In genomic region chr12:1380171-1380974, GRCh38 we compare ENCODE assay signal across 27 cellular contexts.
"Had no signal": no experiment of that assay in that cellular context is flagged by ENCODE, and none has a peak within 500 bp of the region (broad histone marks: within the 10 kb centered on the region; RNA-seq: fewer than 3 reads in every experiment).

No MANE protein-coding gene starts in this region.

- H3K4me2 ChIP-seq: smooth muscle cell had no signal

- H3K36me3 Mint-ChIP-seq: activated CD8-positive, alpha-beta memory T cell treated with anti-CD3 and anti-CD28 coated beads, Interleukin-2, amount 10 ng/mL, durations not matched to agents 7 days and 5 days had no signal

- H3K4me1 ChIP-seq: lower lobe of right lung, testis, vagina had no signal

- H3K27me3 ChIP-seq: heart right ventricle, sigmoid colon, testis, vagina had no signal

- H3K27ac ChIP-seq: epithelial cell of prostate, heart right ventricle, lower lobe of right lung, sigmoid colon, testis, vagina, VCaP had no signal

- H3K27ac Mint-ChIP-seq: activated CD4-positive, alpha-beta T cell treated with anti-CD3 and anti-CD28 coated beads, Interleukin-2, amount 10 ng/mL, durations not matched to agents 7 days and 5 days; activated CD8-positive, alpha-beta memory T cell treated with anti-CD3 and anti-CD28 coated beads, Interleukin-2, amount 10 ng/mL, durations not matched to agents 7 days and 5 days; activated CD8-positive, alpha-beta T cell treated with anti-CD3 and anti-CD28 coated beads for 36 hours; activated naive CD8-positive, alpha-beta T cell treated with anti-CD3 and anti-CD28 coated beads, Interleukin-2, amount 50 U/mL, for 24 hours; activated T-helper 1 cell treated with anti-CD3 and anti-CD28 coated beads, Interleukin-12 subunit alpha, Interleukin-12 subunit beta, Interleukin-2, Interleukin-4 antibody, amounts not matched to agents 30 ng/mL and 10 ng/mL and 1 ng/mL, durations not matched to agents 14 hours and 24 hours and 36 hours; progenitor cell of endocrine pancreas; stimulated activated naive B cell treated with anti-CD40 and anti-IgM and Interleukin-4, amounts not matched to agents 10 μg/mL and 1 μg/mL and 100 μg/mL, for 72 hours; type B pancreatic cell had no signal

- H3K9me3 Mint-ChIP-seq: activated CD4-positive, alpha-beta T cell treated with anti-CD3 and anti-CD28 coated beads, Interleukin-2, amount 10 ng/mL, durations not matched to agents 7 days and 5 days; activated CD8-positive, alpha-beta T cell treated with anti-CD3 and anti-CD28 coated beads for 36 hours; activated naive CD8-positive, alpha-beta T cell treated with anti-CD3 and anti-CD28 coated beads, Interleukin-2, amount 50 U/mL, for 24 hours; activated T-helper 1 cell treated with anti-CD3 and anti-CD28 coated beads, Interleukin-12 subunit alpha, Interleukin-12 subunit beta, Interleukin-2, Interleukin-4 antibody, amounts not matched to agents 30 ng/mL and 10 ng/mL and 1 ng/mL, durations not matched to agents 14 hours and 24 hours and 36 hours; naive B cell; stimulated activated naive B cell treated with anti-CD40 and anti-IgM and Interleukin-4, amounts not matched to agents 10 μg/mL and 1 μg/mL and 100 μg/mL, for 72 hours; type B pancreatic cell had no signal

- DNase-seq: activated CD4-positive, alpha-beta T cell treated with anti-CD3 and anti-CD28 coated beads, Interleukin-2, amount 10 ng/mL, durations not matched to agents 7 days and 5 days; activated CD4-positive, CD25-positive, alpha-beta regulatory T cell treated with anti-CD3 and anti-CD28 coated beads, Interleukin-2, amount 50 U/mL, for 72 hours; activated CD8-positive, alpha-beta memory T cell treated with anti-CD3 and anti-CD28 coated beads, Interleukin-2, amount 10 ng/mL, durations not matched to agents 7 days and 5 days; activated CD8-positive, alpha-beta T cell treated with anti-CD3 and anti-CD28 coated beads for 36 hours; activated gamma-delta T cell; activated naive CD4-positive, alpha-beta T cell treated with anti-CD3 and anti-CD28 coated beads, Interleukin-2, amount 50 U/mL, for 16 hours; activated naive CD8-positive, alpha-beta T cell treated with anti-CD3 and anti-CD28 coated beads, Interleukin-2, amount 50 U/mL, for 24 hours; activated T-cell treated with anti-CD3 and anti-CD28 coated beads for 4 hours; heart right ventricle; lower lobe of right lung; mesendoderm; mucosa of descending colon; naive B cell; retina; sigmoid colon; stimulated activated CD4-positive, alpha-beta T cell treated with anti-CD3 and anti-CD28 coated beads, Interleukin-15, amount 100 ng/mL, for 24 hours; stimulated activated CD8-positive, alpha-beta memory T cell treated with anti-CD3 and anti-CD28 coated beads, Interleukin-4, amount 100 ng/mL, for 48 hours; stimulated activated naive B cell treated with anti-CD40 and anti-IgM and Interleukin-4, amounts not matched to agents 10 μg/mL and 1 μg/mL and 100 μg/mL, for 72 hours; T1000; testis had no signal

- ATAC-seq: activated CD8-positive, alpha-beta memory T cell treated with anti-CD3 and anti-CD28 coated beads, Interleukin-2, amount 10 ng/mL, durations not matched to agents 7 days and 5 days; activated CD8-positive, alpha-beta T cell treated with anti-CD3 and anti-CD28 coated beads for 36 hours; activated naive CD8-positive, alpha-beta T cell treated with anti-CD3 and anti-CD28 coated beads, Interleukin-2, amount 50 U/mL, for 24 hours; heart right ventricle; lower lobe of right lung; mucosa of descending colon; stimulated activated naive B cell treated with anti-CD40 and anti-IgM and Interleukin-4, amounts not matched to agents 10 μg/mL and 1 μg/mL and 100 μg/mL, for 72 hours had no signal

- H3K9me3 ChIP-seq: heart right ventricle, lower lobe of right lung, mucosa of descending colon, sigmoid colon, testis, vagina had no signal

- H3K4me1 Mint-ChIP-seq: activated CD4-positive, alpha-beta T cell treated with anti-CD3 and anti-CD28 coated beads, Interleukin-2, amount 10 ng/mL, durations not matched to agents 7 days and 5 days; activated CD8-positive, alpha-beta memory T cell treated with anti-CD3 and anti-CD28 coated beads, Interleukin-2, amount 10 ng/mL, durations not matched to agents 7 days and 5 days; activated naive CD8-positive, alpha-beta T cell treated with anti-CD3 and anti-CD28 coated beads, Interleukin-2, amount 50 U/mL, for 24 hours; naive B cell; stimulated activated naive B cell treated with anti-CD40 and anti-IgM and Interleukin-4, amounts not matched to agents 10 μg/mL and 1 μg/mL and 100 μg/mL, for 72 hours had no signal

- H3K27me3 Mint-ChIP-seq: activated CD4-positive, alpha-beta T cell treated with anti-CD3 and anti-CD28 coated beads, Interleukin-2, amount 10 ng/mL, durations not matched to agents 7 days and 5 days; activated CD8-positive, alpha-beta memory T cell treated with anti-CD3 and anti-CD28 coated beads, Interleukin-2, amount 10 ng/mL, durations not matched to agents 7 days and 5 days; activated CD8-positive, alpha-beta T cell treated with anti-CD3 and anti-CD28 coated beads for 36 hours; activated naive CD8-positive, alpha-beta T cell treated with anti-CD3 and anti-CD28 coated beads, Interleukin-2, amount 50 U/mL, for 24 hours; naive B cell; progenitor cell of endocrine pancreas; stimulated activated naive B cell treated with anti-CD40 and anti-IgM and Interleukin-4, amounts not matched to agents 10 μg/mL and 1 μg/mL and 100 μg/mL, for 72 hours; type B pancreatic cell had no signal

- H3K4me3 Mint-ChIP-seq: activated CD4-positive, alpha-beta T cell treated with anti-CD3 and anti-CD28 coated beads, Interleukin-2, amount 10 ng/mL, durations not matched to agents 7 days and 5 days; activated CD8-positive, alpha-beta memory T cell treated with anti-CD3 and anti-CD28 coated beads, Interleukin-2, amount 10 ng/mL, durations not matched to agents 7 days and 5 days; activated CD8-positive, alpha-beta T cell treated with anti-CD3 and anti-CD28 coated beads for 36 hours; activated naive CD8-positive, alpha-beta T cell treated with anti-CD3 and anti-CD28 coated beads, Interleukin-2, amount 50 U/mL, for 24 hours; activated T-helper 1 cell treated with anti-CD3 and anti-CD28 coated beads, Interleukin-12 subunit alpha, Interleukin-12 subunit beta, Interleukin-2, Interleukin-4 antibody, amounts not matched to agents 30 ng/mL and 10 ng/mL and 1 ng/mL, durations not matched to agents 14 hours and 24 hours and 36 hours; naive B cell; stimulated activated naive B cell treated with anti-CD40 and anti-IgM and Interleukin-4, amounts not matched to agents 10 μg/mL and 1 μg/mL and 100 μg/mL, for 72 hours; type B pancreatic cell had no signal
